Comparison of ENCODE assay signal across 8 cellular contexts in the genomic region with DNA sequence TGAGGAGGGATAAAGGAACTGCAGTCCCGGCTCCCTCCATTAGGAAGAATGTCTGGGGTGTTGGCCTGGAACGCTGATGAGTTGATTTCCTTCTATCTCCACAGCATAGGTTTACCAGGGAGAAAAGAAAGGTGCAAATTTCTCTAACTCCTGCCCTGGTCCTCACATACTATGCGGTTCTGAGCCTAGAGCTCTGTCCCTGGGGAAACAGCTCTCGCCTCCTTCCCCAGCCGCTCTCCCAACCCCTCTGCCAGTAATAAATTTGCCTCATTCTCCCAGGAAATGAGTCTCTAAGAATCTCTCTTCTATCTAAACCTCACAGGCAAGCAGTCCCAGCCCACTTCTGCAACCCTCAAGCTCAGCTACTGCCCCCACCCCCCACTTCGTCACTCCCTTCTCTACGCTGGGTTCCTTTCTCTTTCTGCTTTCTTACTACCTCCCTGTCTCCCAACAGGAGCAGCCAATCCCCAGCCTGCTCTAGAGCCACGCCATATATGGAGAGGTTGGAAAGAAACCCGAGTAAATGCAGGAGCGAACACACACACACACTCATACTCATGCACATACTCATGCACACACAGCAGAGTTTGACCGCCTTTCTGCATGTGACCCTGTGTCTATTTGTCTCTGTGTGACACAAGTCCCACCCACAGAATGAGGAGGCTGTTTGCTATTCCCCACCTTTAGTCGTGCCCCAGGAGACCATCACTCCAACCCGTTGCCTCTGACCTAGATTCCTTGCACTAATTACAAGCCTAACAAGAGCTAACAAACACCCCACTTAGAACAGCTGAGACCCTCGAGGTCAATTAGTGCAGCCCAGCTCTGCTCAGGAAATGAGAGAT. TPM values are rescaled to one million over a fixed set of nuclear protein-coding genes. Genes with fewer than 3 reads are reported as not detected.
DNase-seq lines count a peak whose midpoint lies in the region; ATAC-seq and TF ChIP-seq lines count a peak whose summit lies in the region.

No MANE protein-coding gene starts in this region.

- H3K36me3 Mint-ChIP-seq in stimulated activated effector memory CD8-positive, alpha-beta T cell treated with anti-CD3 and anti-CD28 coated beads, Interleukin-12 subunit alpha, Interleukin-12 subunit beta, amount 100 ng/mL, for 72 hours, result peaks cover 26% of the 10 kb centered on the region

- intact Hi-C loops in dorsolateral prefrontal cortex (cut with DNase I), result no loop called here

- peak; percentile 47 for ATAC-seq in GM19023 (IDR thresholded peaks at IDR 0.05; ENCODE audit: unreplicated experiment)
- ATAC-seq in left lobe of liver, result peak; percentile 68
- peak; percentile 40 for ATAC-seq in stimulated activated effector memory CD8-positive, alpha-beta T cell treated with anti-CD3 and anti-CD28 coated beads, Interleukin-12 subunit alpha, Interleukin-12 subunit beta, amount 100 ng/mL, for 72 hours
- ATAC-seq in HG03139 (IDR thresholded peaks at IDR 0.05; ENCODE audit: unreplicated experiment), result no peak

- peak overlapping the region; percentile 3 for H3K4me3 Mint-ChIP-seq in stimulated activated effector memory CD8-positive, alpha-beta T cell treated with anti-CD3 and anti-CD28 coated beads, Interleukin-12 subunit alpha, Interleukin-12 subunit beta, amount 100 ng/mL, for 72 hours

- H3K9me3 Mint-ChIP-seq in stimulated activated effector memory CD8-positive, alpha-beta T cell treated with anti-CD3 and anti-CD28 coated beads, Interleukin-12 subunit alpha, Interleukin-12 subunit beta, amount 100 ng/mL, for 72 hours, result no peaks in the 10 kb centered on the region

- peak overlapping the region; percentile 87 for H3K9ac ChIP-seq in HUES64 (ENCODE audit: low read depth, low read length)

- peak overlapping the region; percentile 33 for H3K27ac Mint-ChIP-seq in stimulated activated effector memory CD8-positive, alpha-beta T cell treated with anti-CD3 and anti-CD28 coated beads, Interleukin-12 subunit alpha, Interleukin-12 subunit beta, amount 100 ng/mL, for 72 hours

- TF ChIP-seq CTCF in dorsolateral prefrontal cortex (IDR thresholded peaks at IDR 0.05 in 54 of 56, conservative IDR thresholded peaks at IDR 0.05 in 2 of 56; ENCODE audit: low read depth in 1 of 56, partially characterized antibody in 56 of 56), result peak in 1 of 56 donors; percentile 9

- DNase-seq in CD1c-positive myeloid dendritic cell (ENCODE audit: extremely low spot score) (peak; percentile 91), dorsolateral prefrontal cortex (peak in 9 of 10 donors; percentile 66 to 90 (median 81)), left lobe of liver (ENCODE audit: low spot score) (peak; percentile 56)
- DNase-seq in stimulated activated effector memory CD8-positive, alpha-beta T cell treated with anti-CD3 and anti-CD28 coated beads, Interleukin-12 subunit alpha, Interleukin-12 subunit beta, amount 100 ng/mL, for 72 hours (ENCODE audit: low spot score in 2 of 2), result no peak

- H3K4me1 Mint-ChIP-seq in stimulated activated effector memory CD8-positive, alpha-beta T cell treated with anti-CD3 and anti-CD28 coated beads, Interleukin-12 subunit alpha, Interleukin-12 subunit beta, amount 100 ng/mL, for 72 hours, result peaks cover 48% of the 10 kb centered on the region

- H3K4me3 ChIP-seq in HUES64 (ENCODE audit: low read length), result peak overlapping the region; percentile 45
- peak overlapping the region in 53 of 59 donors; percentile 6 to 59 (median 37) for H3K4me3 ChIP-seq in dorsolateral prefrontal cortex

- H3K9me3 ChIP-seq in HUES64 (ENCODE audit: insufficient read depth, low read depth, low read length), result no peaks in the 10 kb centered on the region

- WGBS in HUES64, result 9% methylated on average over 14 of the region's 14 CpGs

- H3K27me3 ChIP-seq in HUES64 (ENCODE audit: insufficient read depth, low read length), result no peaks in the 10 kb centered on the region
- H3K27me3 ChIP-seq in dorsolateral prefrontal cortex, result no peaks in the 10 kb centered on the region

- H3K36me3 ChIP-seq in HUES64 (ENCODE audit: insufficient read depth, low read length), result peaks cover 16% of the 10 kb centered on the region

- H3K4me1 ChIP-seq in HUES64 (ENCODE audit: insufficient read depth, low read length), result peaks cover 31% of the 10 kb centered on the region

- H3K27ac ChIP-seq in HUES64 (ENCODE audit: low read depth, low read length) (peak overlapping the region; percentile 98), dorsolateral prefrontal cortex (peak overlapping the region in 58 of 59 donors; percentile 61 to 97 (median 89))

- TF ChIP-seq POLR2A in Raji (IDR thresholded peaks at IDR 0.05; ENCODE audit: insufficient read depth, low read depth, low read length), result 0 out of 2 replicates have a peak, but pooled peaks have one; percentile 23

RNA-seq across cellular contexts. Expression of a gene that starts 13.4 kb away (rescaled TPM):
- 47.9 TPM for polyA plus RNA-seq in HUES64 (2013, experiment 1 of 2)
- 42.4 TPM for polyA plus RNA-seq in HUES64 (2013, experiment 2 of 2)
- total RNA-seq in dorsolateral prefrontal cortex, result 100 to 1,000 TPM in 1 of 120 experiments, 10 to 100 TPM in 119; 30.1 to 103 (median 57.3) TPM
- total RNA-seq in left lobe of liver, result 3.8 TPM

Comparison
In these comparisons a context has a peak if more than half of its experiments do, and no peak if none do; other contexts are left out.
1. DNase-seq: peak in CD1c-positive myeloid dendritic cell (single experiment), dorsolateral prefrontal cortex (9 of 10) and left lobe of liver (single experiment); none in stimulated activated effector memory CD8-positive, alpha-beta T cell treated with anti-CD3 and anti-CD28 coated beads, Interleukin-12 subunit alpha, Interleukin-12 subunit beta, amount 100 ng/mL, for 72 hours (0 of 2).